ENCODE assay signal across 9 cellular contexts in the genomic region with DNA sequence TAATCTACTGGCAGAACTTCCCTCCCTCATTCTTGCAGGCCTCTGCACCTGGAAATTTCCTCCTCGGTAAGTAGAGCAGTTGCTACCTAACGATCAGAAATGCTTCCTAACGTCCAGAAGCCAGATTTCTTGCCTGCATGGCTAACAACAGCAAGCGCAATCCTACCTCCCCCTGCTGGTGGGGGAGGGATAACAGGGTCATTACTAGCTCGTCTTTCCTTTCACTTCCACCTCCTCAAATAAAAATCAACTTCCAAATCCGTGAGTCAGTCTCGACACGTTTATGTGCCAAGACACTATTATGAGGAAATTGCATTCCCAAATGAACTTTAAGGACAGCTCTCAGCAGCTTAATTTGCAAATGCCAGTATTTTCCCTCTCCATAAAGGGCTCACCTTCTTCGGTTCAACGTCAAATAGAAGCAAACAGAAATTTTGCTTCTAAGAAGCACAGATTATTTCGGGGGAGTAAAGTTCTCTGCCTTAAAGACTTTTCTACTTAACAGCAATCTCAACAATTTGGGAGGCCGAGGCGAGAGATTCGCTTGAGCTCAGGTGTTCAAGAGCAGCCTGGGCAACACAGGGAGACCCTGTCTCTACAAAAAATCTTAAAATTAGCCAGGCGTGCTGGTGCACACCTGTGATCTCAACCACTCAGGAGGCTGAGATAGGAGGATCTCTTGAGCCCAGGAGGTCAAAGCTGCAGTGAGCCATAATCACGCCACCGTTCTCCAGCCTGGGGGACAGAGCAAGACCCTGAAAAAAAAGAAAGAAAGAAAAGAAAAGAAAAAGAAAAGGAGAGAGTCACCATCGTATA.
DNase-seq lines count a peak whose midpoint lies in the region; ATAC-seq and TF ChIP-seq lines count a peak whose summit lies in the region.
"Had no signal": no experiment of that assay in that cellular context is flagged by ENCODE, and none has a peak within 500 bp of the region (broad histone marks: within the 10 kb centered on the region; RNA-seq: fewer than 3 reads in every experiment).

No MANE protein-coding gene starts in this region.

- peak; percentile 7 for DNase-seq in activated naive CD4-positive, alpha-beta T cell treated with Interleukin-2 at 50 U/mL for 16 hours
- no peak for DNase-seq in activated naive CD4-positive, alpha-beta T cell (lab: John Stamatoyannopoulos, UW)
- DNase-seq in GM23338 (ENCODE audit: low spot score) = peak; percentile 87
- peak; percentile 76 for DNase-seq in NB4 (ENCODE audit: low read depth)
- peak; percentile 15 for DNase-seq in activated CD8-positive, alpha-beta memory T cell treated with anti-CD3 and anti-CD28 coated beads, Interleukin-2, amount 50 U/mL, for 4 hours
- DNase-seq in head of caudate nucleus = peak in 22 of 42 donors; percentile 3 to 47 (median 16)
- DNase-seq in stimulated activated CD4-positive, alpha-beta T cell treated with anti-CD3 and anti-CD28 coated beads, Interleukin-4, amount 100 ng/mL, for 1 hour = peak; percentile 10
- DNase-seq in amniotic stem cell (lab: John Stamatoyannopoulos, UW) = no peak

- H3K4me1 Mint-ChIP-seq in GM23338 = peaks cover 12% of the 10 kb centered on the region

- no peaks in the 10 kb centered on the region; the same call in 1 of the 2 replicates for H3K36me3 ChIP-seq in GM23338 (ENCODE audit: insufficient read depth)

- H3K27me3 Mint-ChIP-seq in GM23338 (ENCODE audit: insufficient read depth, low read depth, poor library complexity) = peaks cover 2% of the 10 kb centered on the region

- peaks cover 4% of the 10 kb centered on the region for H3K9me2 ChIP-seq in GM23338 (ENCODE audit: insufficient read depth)

- H3K4me1 ChIP-seq in GM23338 (ENCODE audit: insufficient read depth) = no peaks in the 10 kb centered on the region

- peaks cover 7% of the 10 kb centered on the region; the same call in 1 of the 2 replicates for H3F3A ChIP-seq in GM23338 (replicated peaks; ENCODE audit: low read depth)

- no peaks in the 10 kb centered on the region for H3K27me3 ChIP-seq in GM23338 (ENCODE audit: insufficient read depth)

- no peak overlapping the region for H3K27ac ChIP-seq in GM23338 (ENCODE audit: low read depth)

- peaks cover 3% of the 10 kb centered on the region; the same call in 2 of the 3 replicates for H3K9me3 Mint-ChIP-seq in GM23338
- H3K9me3 Mint-ChIP-seq: memory B cell had no signal

- TF ChIP-seq POLR2A in NB4 (IDR thresholded peaks at IDR 0.05; ENCODE audit: extremely low read depth, insufficient read length) = no peak

- peak; percentile 94 for ATAC-seq in GM23338

- no peak overlapping the region for H3K4me2 ChIP-seq in GM23338

- no peak overlapping the region for H3K4me3 Mint-ChIP-seq in GM23338
- H3K4me3 Mint-ChIP-seq: memory B cell had no signal

- TF ChIP-seq CTCF in GM23338 (conservative IDR thresholded peaks at IDR 0.05; ENCODE audit: low read depth in 2 of 2) = peak; percentile 89 to 95
- TF ChIP-seq CTCF in NB4 (IDR thresholded peaks at IDR 0.05; ENCODE audit: low read depth, low read length) = peak; percentile 95

- no peaks in the 10 kb centered on the region for H4K20me1 ChIP-seq in GM23338 (replicated peaks; ENCODE audit: insufficient read depth)

- H3K27ac Mint-ChIP-seq in GM23338 = peak overlapping the region; percentile 69; the same call in 1 of the 2 replicates
- H3K27ac Mint-ChIP-seq: memory B cell had no signal

- no peak overlapping the region for H3K4me3 ChIP-seq in GM23338
- H3K4me3 ChIP-seq in NB4 (ENCODE audit: low read depth, low read length) = peak overlapping the region; percentile 30

- peak overlapping the region; percentile 68; the same call in 1 of the 2 replicates for H2AFZ ChIP-seq in GM23338

- intact Hi-C loops in head of caudate nucleus (cut with DNase I) = no loop called here

- H3K36me3 Mint-ChIP-seq in GM23338 (ENCODE audit: low read depth) = peaks cover 4% of the 10 kb centered on the region; the same call in 2 of the 3 replicates
- H3K36me3 Mint-ChIP-seq: memory B cell had no signal

- no peaks in the 10 kb centered on the region for H3K79me2 ChIP-seq in GM23338 (replicated peaks; ENCODE audit: insufficient read depth)

TF ChIP-seq in GM23338, 12 proteins besides CTCF, POLR2A, EP300 and RAD21:
- TF ChIP-seq JUNB (IDR thresholded peaks at IDR 0.05; ENCODE audit: unreplicated experiment) = no peak
- TF ChIP-seq POLR2AphosphoS5 (IDR thresholded peaks at IDR 0.05; ENCODE audit: low read depth) = no peak
- no peak for TF ChIP-seq STAT1 (IDR thresholded peaks at IDR 0.05; ENCODE audit: unreplicated experiment)
- no peak for TF ChIP-seq EZH2 (IDR thresholded peaks at IDR 0.05; ENCODE audit: low read depth, unreplicated experiment)
- TF ChIP-seq EZH2phosphoT487 (IDR thresholded peaks at IDR 0.05; ENCODE audit: unreplicated experiment) = no peak

Comparison
In these comparisons a context has a peak if more than half of its experiments do, and no peak if none do; other contexts are left out.
1. DNase-seq: peak in activated naive CD4-positive, alpha-beta T cell treated with Interleukin-2 at 50 U/mL for 16 hours (single experiment), GM23338 (single experiment), NB4 (single experiment), activated CD8-positive, alpha-beta memory T cell treated with anti-CD3 and anti-CD28 coated beads, Interleukin-2, amount 50 U/mL, for 4 hours (single experiment), head of caudate nucleus (22 of 42) and stimulated activated CD4-positive, alpha-beta T cell treated with anti-CD3 and anti-CD28 coated beads, Interleukin-4, amount 100 ng/mL, for 1 hour (single experiment); none in activated naive CD4-positive, alpha-beta T cell (0 of 4) and amniotic stem cell (single experiment).